1 cellular context compared by ENCODE assay signal in the genomic region with DNA sequence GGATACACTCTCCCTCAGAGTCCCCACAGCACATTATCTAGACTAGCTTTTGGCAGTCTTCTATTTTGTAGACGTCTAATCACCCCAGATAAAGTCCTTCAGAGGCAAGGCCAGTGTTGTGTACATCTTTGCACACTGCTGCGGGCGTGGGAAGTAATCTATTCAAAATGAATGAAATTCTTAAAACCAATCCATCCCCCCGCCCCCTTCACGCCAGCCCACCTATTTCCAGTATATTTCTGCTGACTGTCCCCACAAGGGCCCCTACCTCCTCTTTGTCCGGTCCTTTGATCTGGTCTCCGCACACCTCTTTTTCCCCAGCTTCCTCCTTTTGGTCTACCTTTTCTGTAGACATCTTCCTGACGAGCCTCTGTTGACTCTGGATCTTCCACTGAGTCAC.
TF ChIP-seq lines count a peak whose summit lies in the region.

No MANE protein-coding gene starts in this region.

TF ChIP-seq in A549, 52 proteins besides CTCF, POLR2A, EP300 and RAD21 (continued from another document):
- TF ChIP-seq HMGXB4 (CRISPR knock-in tag; IDR thresholded peaks at IDR 0.05; ENCODE audit: borderline replicate concordance) (no peak), GATA3 (IDR thresholded peaks at IDR 0.05; ENCODE audit: borderline replicate concordance) (no peak), JUNB (IDR thresholded peaks at IDR 0.05) (no peak), ZFP36 (IDR thresholded peaks at IDR 0.05; ENCODE audit: borderline replicate concordance, partially characterized antibody) (no peak)
